Comparison of ENCODE assay signal across 28 cellular contexts in the genomic region with DNA sequence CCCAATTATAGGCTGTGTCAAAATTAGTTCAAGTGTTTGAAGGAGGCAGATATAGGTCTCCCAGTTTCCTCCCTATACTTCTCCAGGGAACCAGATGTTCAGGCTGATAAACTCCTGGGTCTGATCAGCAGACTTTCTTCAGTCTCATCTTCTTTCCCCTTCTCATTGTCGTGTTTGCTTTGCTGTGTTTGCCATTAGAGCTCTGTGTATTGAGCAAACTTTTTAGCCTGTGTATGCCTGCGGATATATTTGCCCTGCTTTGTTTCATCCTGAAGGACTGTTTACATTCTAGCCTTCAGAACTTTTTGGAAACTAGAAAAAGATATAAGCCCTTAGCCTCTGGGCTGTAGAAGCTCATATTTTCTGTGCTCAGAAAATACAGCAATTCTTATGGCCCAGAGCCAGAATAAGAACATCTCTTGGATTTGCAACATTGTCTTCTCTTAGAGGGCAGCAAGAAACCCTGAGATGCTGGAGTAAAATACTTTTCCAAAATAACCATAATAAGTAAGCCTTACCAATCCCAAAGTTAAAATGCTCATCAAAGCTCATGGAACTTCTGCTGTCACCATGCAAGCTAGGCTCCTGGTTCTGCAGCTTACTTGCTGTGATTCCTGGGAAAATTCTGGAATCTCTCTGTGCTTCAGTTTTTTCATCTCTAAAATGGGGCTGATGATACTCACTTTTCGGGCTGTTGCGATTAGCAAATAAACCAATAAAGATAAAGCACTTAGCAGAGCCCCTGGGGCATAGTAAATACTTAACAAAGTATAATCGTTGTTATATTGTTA. TPM values are rescaled to one million over a fixed set of nuclear protein-coding genes. Genes with fewer than 3 reads are reported as not detected.
A peak's percentile ranks its signal among the peaks of the same experiment; 100 is the strongest.
DNase-seq lines count a peak whose midpoint lies in the region; ATAC-seq and TF ChIP-seq lines count a peak whose summit lies in the region.
"Had no signal": no experiment of that assay in that cellular context is flagged by ENCODE, and none has a peak within 500 bp of the region (broad histone marks: within the 10 kb centered on the region; RNA-seq: fewer than 3 reads in every experiment).

No MANE protein-coding gene starts in this region.

- H3K27ac ChIP-seq in VCaP (peak overlapping the region; percentile 76), right lobe of liver (no peak overlapping the region), stomach smooth muscle (ENCODE audit: low read length) (peak overlapping the region; percentile 56)
- H3K27ac ChIP-seq in CD8-positive, alpha-beta memory T cell (ENCODE audit: low read depth, low read length), result no peak overlapping the region
- H3K27ac ChIP-seq: gastrocnemius medialis, parathyroid adenoma, spleen, tibial artery had no signal

- TF ChIP-seq CTCF in VCaP (conservative IDR thresholded peaks at IDR 0.05) (no peak), right lobe of liver (IDR thresholded peaks at IDR 0.05) (no peak)

- intact Hi-C loops in right lobe of liver (cut with DNase I), result no loop called here

- H3K36me3 ChIP-seq in right lobe of liver, result no peaks in the 10 kb centered on the region
- H3K36me3 ChIP-seq in stomach smooth muscle (ENCODE audit: control insufficient read depth in 2 of 2, insufficient read depth in 2 of 2, low read length in 2 of 2), result no peaks in the 10 kb centered on the region
- no peaks in the 10 kb centered on the region for H3K36me3 ChIP-seq in CD8-positive, alpha-beta memory T cell (ENCODE audit: insufficient read depth, low read length)
- H3K36me3 ChIP-seq: gastrocnemius medialis, spleen, tibial artery had no signal

- H3K9ac ChIP-seq in stomach smooth muscle (ENCODE audit: low read length in 2 of 2), result no peak overlapping the region
- H3K9ac ChIP-seq: parathyroid adenoma had no signal

- POLR2A ChIA-PET in CD8-positive, alpha-beta memory T cell (lab: Charles Lee), result no interaction called here

- no peak for TF ChIP-seq POLR2A in right lobe of liver (IDR thresholded peaks at IDR 0.05)

- peaks cover 0 to 42% of the 10 kb centered on the region in 2 donors for H3K27me3 Mint-ChIP-seq in CD8-positive, alpha-beta memory T cell
- H3K27me3 Mint-ChIP-seq: activated naive CD4-positive, alpha-beta T cell treated with anti-CD3 and anti-CD28 coated beads, Interleukin-2, amount 50 U/mL, for 24 hours; brain had no signal

- H3K36me3 Mint-ChIP-seq in CD8-positive, alpha-beta memory T cell, result no peaks in the 10 kb centered on the region
- H3K36me3 Mint-ChIP-seq: activated naive CD4-positive, alpha-beta T cell treated with anti-CD3 and anti-CD28 coated beads, Interleukin-2, amount 50 U/mL, for 24 hours; brain; CD4-positive, CD25-positive, alpha-beta regulatory T cell had no signal

- H3K4me1 ChIP-seq in right lobe of liver (peaks cover 0 to 14% (median 0%) of the 10 kb centered on the region in 4 donors), stomach smooth muscle (ENCODE audit: control insufficient read depth, insufficient read depth, low read length) (peaks cover 17% of the 10 kb centered on the region)
- H3K4me1 ChIP-seq in CD8-positive, alpha-beta memory T cell (ENCODE audit: insufficient read depth, low read length), result no peaks in the 10 kb centered on the region
- H3K4me1 ChIP-seq: parathyroid adenoma, spleen had no signal

- H3K4me3 ChIP-seq in right lobe of liver, result no peak overlapping the region
- H3K4me3 ChIP-seq in stomach smooth muscle (ENCODE audit: low read length in 2 of 2), result no peak overlapping the region
- no peak overlapping the region for H3K4me3 ChIP-seq in CD8-positive, alpha-beta memory T cell (ENCODE audit: low read length)
- H3K4me3 ChIP-seq: gastrocnemius medialis, spleen, tibial artery had no signal

- CTCF ChIA-PET in CD8-positive, alpha-beta memory T cell (lab: Charles Lee), result no interaction called here

- peak; percentile 70 to 82 (median 77) for ATAC-seq in right lobe of liver
- ATAC-seq: gastrocnemius medialis, right cardiac atrium had no signal

- H3K4me1 Mint-ChIP-seq in CD8-positive, alpha-beta memory T cell, result no peaks in the 10 kb centered on the region
- H3K4me1 Mint-ChIP-seq: activated naive CD4-positive, alpha-beta T cell treated with anti-CD3 and anti-CD28 coated beads, Interleukin-2, amount 50 U/mL, for 24 hours; CD4-positive, CD25-positive, alpha-beta regulatory T cell had no signal

- H3K4me3 Mint-ChIP-seq in CD8-positive, alpha-beta memory T cell, result no peak overlapping the region
- H3K4me3 Mint-ChIP-seq: activated naive CD4-positive, alpha-beta T cell treated with anti-CD3 and anti-CD28 coated beads, Interleukin-2, amount 50 U/mL, for 24 hours; brain; CD4-positive, CD25-positive, alpha-beta regulatory T cell; HFFc6 had no signal

- no peak overlapping the region for H3K27ac Mint-ChIP-seq in CD8-positive, alpha-beta memory T cell
- H3K27ac Mint-ChIP-seq: activated naive CD4-positive, alpha-beta T cell treated with anti-CD3 and anti-CD28 coated beads, Interleukin-2, amount 50 U/mL, for 24 hours; brain; CD4-positive, CD25-positive, alpha-beta regulatory T cell; HFFc6 had no signal

- 43% methylated on average over 5 of the region's 5 CpGs for WGBS in right lobe of liver (ENCODE audit: insufficient coverage, low coverage, low lambda C conversion rate, missing lambda C conversion rate)

- H3K27me3 ChIP-seq in right lobe of liver, result no peaks in the 10 kb centered on the region
- H3K27me3 ChIP-seq in stomach smooth muscle (ENCODE audit: control insufficient read depth in 1 of 2, insufficient read depth in 2 of 2, low read length in 2 of 2), result no peaks in the 10 kb centered on the region
- no peaks in the 10 kb centered on the region for H3K27me3 ChIP-seq in CD8-positive, alpha-beta memory T cell (ENCODE audit: insufficient read depth, low read length, poor library complexity, severe bottlenecking)
- H3K27me3 ChIP-seq: gastrocnemius medialis, spleen, tibial artery had no signal

- peaks cover 0 to 8% (median 5%) of the 10 kb centered on the region in 5 donors for H3K9me3 Mint-ChIP-seq in CD8-positive, alpha-beta memory T cell

- H3K9me3 ChIP-seq in right lobe of liver (no peaks in the 10 kb centered on the region), stomach smooth muscle (ENCODE audit: control insufficient read depth in 2 of 2, low read length in 2 of 2) (no peaks in the 10 kb centered on the region)
- no peaks in the 10 kb centered on the region for H3K9me3 ChIP-seq in CD8-positive, alpha-beta memory T cell (ENCODE audit: low read length)
- H3K9me3 ChIP-seq: gastrocnemius medialis, tibial artery had no signal

- DNase-seq in SIG-M5 treated with dmso at 0.1 percent for 504 hours (lab: John Stamatoyannopoulos, UW; ENCODE audit: unreplicated experiment) (peak; percentile 3), SIG-M5 (lab: John Stamatoyannopoulos, UW) (no peak), right lobe of liver (no peak), NCI-H524 (lab: John Stamatoyannopoulos, UW) (no peak), GDM1 (lab: John Stamatoyannopoulos, UW) (no peak)
- DNase-seq in CD8-positive, alpha-beta memory T cell, result no peak
- DNase-seq: activated CD4-positive, alpha-beta T cell treated with anti-CD3 and anti-CD28 coated beads for 48 hours; AML-193; amniotic stem cell; CD4-positive, CD25-positive, alpha-beta regulatory T cell; cerebellar nuclear complex; gastrocnemius medialis; HFFc6; KBM-7; NCI-H1092 treated with DMSO at 0.1 percent for 48 hours; NCI-H187; NCI-H526 treated with DMSO at 0.1 percent for 48 hours; right cardiac atrium; RPMI8226; spleen; tibial artery had no signal

RNA-seq across cellular contexts. Expression of gene ME3, which starts 34.1 kb away (rescaled TPM):
- 1 to 10 TPM; 1.9 to 8.5 (median 4.6) TPM for total RNA-seq in right lobe of liver
- 1 to 10 TPM; 1.0 to 1.3 TPM for total RNA-seq in CD8-positive, alpha-beta memory T cell
- not detected for polyA plus RNA-seq in CD8-positive, alpha-beta memory T cell
- total RNA-seq: MCF 10A, SK-MEL-5 had no signal

Comparison
In these comparisons a context has a peak if more than half of its experiments do, and no peak if none do; other contexts are left out.
1. H3K27ac ChIP-seq: peak in VCaP (single experiment) and stomach smooth muscle (single experiment); none in right lobe of liver (0 of 3) and CD8-positive, alpha-beta memory T cell (single experiment).